In genomic region chr16:14202697-14203096, GRCh38 we compare ENCODE assay signal across 9 cellular contexts.
DNase-seq lines count a peak whose midpoint lies in the region; ATAC-seq and TF ChIP-seq lines count a peak whose summit lies in the region.
"Had no signal": no experiment of that assay in that cellular context is flagged by ENCODE, and none has a peak within 500 bp of the region (broad histone marks: within the 10 kb centered on the region; RNA-seq: fewer than 3 reads in every experiment).

No MANE protein-coding gene starts in this region.

- intact Hi-C loops in breast epithelium (cut with DNase I; ENCODE audit: low total_unique reads), result loop anchor here (10.0 kb wide), 1 partner anchor 208 kb away; no protein-coding TSS in a partner anchor
- intact Hi-C loops in lower lobe of right lung (cut with DNase I), result no loop called here

- ATAC-seq in lower lobe of right lung (peak in 1 of 2 donors; percentile 52), GM19035 (IDR thresholded peaks at IDR 0.05; ENCODE audit: unreplicated experiment) (no peak)
- ATAC-seq in stimulated activated effector memory CD8-positive, alpha-beta T cell treated with anti-CD3 and anti-CD28 coated beads, Interleukin-12 subunit alpha, Interleukin-12 subunit beta, amount 100 ng/mL, for 72 hours, result no peak

- H3K36me3 Mint-ChIP-seq in activated CD4-positive, alpha-beta T cell treated with anti-CD3 and anti-CD28 coated beads, Interleukin-2, amount 10 ng/mL, durations not matched to agents 7 days and 5 days (ENCODE audit: low read depth), result no peaks in the 10 kb centered on the region
- no peaks in the 10 kb centered on the region for H3K36me3 Mint-ChIP-seq in stimulated activated effector memory CD8-positive, alpha-beta T cell treated with anti-CD3 and anti-CD28 coated beads, Interleukin-12 subunit alpha, Interleukin-12 subunit beta, amount 100 ng/mL, for 72 hours

- no peak overlapping the region for H3K27ac Mint-ChIP-seq in activated CD4-positive, alpha-beta T cell treated with anti-CD3 and anti-CD28 coated beads, Interleukin-2, amount 10 ng/mL, durations not matched to agents 7 days and 5 days
- H3K27ac Mint-ChIP-seq in stimulated activated effector memory CD8-positive, alpha-beta T cell treated with anti-CD3 and anti-CD28 coated beads, Interleukin-12 subunit alpha, Interleukin-12 subunit beta, amount 100 ng/mL, for 72 hours, result no peak overlapping the region

- peaks cover 11% of the 10 kb centered on the region for H3K4me1 Mint-ChIP-seq in activated CD4-positive, alpha-beta T cell treated with anti-CD3 and anti-CD28 coated beads, Interleukin-2, amount 10 ng/mL, durations not matched to agents 7 days and 5 days
- peaks cover 11% of the 10 kb centered on the region for H3K4me1 Mint-ChIP-seq in stimulated activated effector memory CD8-positive, alpha-beta T cell treated with anti-CD3 and anti-CD28 coated beads, Interleukin-12 subunit alpha, Interleukin-12 subunit beta, amount 100 ng/mL, for 72 hours

- no peaks in the 10 kb centered on the region for H3K9me3 Mint-ChIP-seq in activated CD4-positive, alpha-beta T cell treated with anti-CD3 and anti-CD28 coated beads, Interleukin-2, amount 10 ng/mL, durations not matched to agents 7 days and 5 days
- H3K9me3 Mint-ChIP-seq in stimulated activated effector memory CD8-positive, alpha-beta T cell treated with anti-CD3 and anti-CD28 coated beads, Interleukin-12 subunit alpha, Interleukin-12 subunit beta, amount 100 ng/mL, for 72 hours, result no peaks in the 10 kb centered on the region

- H3K4me3 ChIP-seq in breast epithelium, result peak overlapping the region in 2 of 3 donors; percentile 0 to 9
- no peak overlapping the region for H3K4me3 ChIP-seq in lower lobe of right lung

- TF ChIP-seq POLR2A in breast epithelium (IDR thresholded peaks at IDR 0.05), result no peak

- CTCF ChIA-PET in activated CD4-positive, alpha-beta T cell treated with anti-CD3 and anti-CD28 coated beads, Interleukin-2, amount 10 ng/mL, durations not matched to agents 7 days and 5 days (lab: Charles Lee), result no interaction called here

- H3K36me3 ChIP-seq in breast epithelium (no peaks in the 10 kb centered on the region), lower lobe of right lung (no peaks in the 10 kb centered on the region)

- H3K27me3 ChIP-seq in breast epithelium, result no peaks in the 10 kb centered on the region
- H3K27me3 ChIP-seq in lower lobe of right lung (ENCODE audit: low read depth), result no peaks in the 10 kb centered on the region

- peak; percentile 63 for DNase-seq in COR-L47 (lab: John Stamatoyannopoulos, UW)
- DNase-seq in NCI-H1417 (lab: John Stamatoyannopoulos, UW), result peak in 2 of 3 experiments; percentile 31 to 83
- DNase-seq in breast epithelium (ENCODE audit: low spot score in 2 of 2), result no peak
- no peak for DNase-seq in lower lobe of right lung
- no peak for DNase-seq in GM03348 (ENCODE audit: low spot score)
- DNase-seq in activated CD4-positive, alpha-beta T cell treated with anti-CD3 and anti-CD28 coated beads, Interleukin-2, amount 10 ng/mL, durations not matched to agents 7 days and 5 days, result no peak
- no peak for DNase-seq in stimulated activated effector memory CD8-positive, alpha-beta T cell treated with anti-CD3 and anti-CD28 coated beads, Interleukin-12 subunit alpha, Interleukin-12 subunit beta, amount 100 ng/mL, for 72 hours (ENCODE audit: low spot score in 2 of 2)
- DNase-seq: activated CD4-positive, alpha-beta T cell treated with anti-CD3 and anti-CD28 coated beads for 4 hours had no signal

- TF ChIP-seq CTCF in breast epithelium (IDR thresholded peaks at IDR 0.05), result peak; percentile 33 to 51 (median 46)
- TF ChIP-seq CTCF in lower lobe of right lung (IDR thresholded peaks at IDR 0.05), result peak; percentile 47

- H3K27me3 Mint-ChIP-seq in activated CD4-positive, alpha-beta T cell treated with anti-CD3 and anti-CD28 coated beads, Interleukin-2, amount 10 ng/mL, durations not matched to agents 7 days and 5 days, result no peaks in the 10 kb centered on the region

- H3K9me3 ChIP-seq in breast epithelium, result no peaks in the 10 kb centered on the region
- H3K9me3 ChIP-seq in lower lobe of right lung, result no peaks in the 10 kb centered on the region

- H3K27ac ChIP-seq in breast epithelium (peak overlapping the region; percentile 50 to 74), lower lobe of right lung (no peak overlapping the region)

- H3K4me1 ChIP-seq in breast epithelium, result peaks cover 0 to 9% of the 10 kb centered on the region in 2 donors
- H3K4me1 ChIP-seq in lower lobe of right lung, result peaks cover 13% of the 10 kb centered on the region

- H3K4me3 Mint-ChIP-seq in activated CD4-positive, alpha-beta T cell treated with anti-CD3 and anti-CD28 coated beads, Interleukin-2, amount 10 ng/mL, durations not matched to agents 7 days and 5 days, result no peak overlapping the region
- no peak overlapping the region for H3K4me3 Mint-ChIP-seq in stimulated activated effector memory CD8-positive, alpha-beta T cell treated with anti-CD3 and anti-CD28 coated beads, Interleukin-12 subunit alpha, Interleukin-12 subunit beta, amount 100 ng/mL, for 72 hours

- POLR2A ChIA-PET in activated CD4-positive, alpha-beta T cell treated with anti-CD3 and anti-CD28 coated beads, Interleukin-2, amount 10 ng/mL, durations not matched to agents 7 days and 5 days (lab: Charles Lee), result no interaction called here

Comparison
In these comparisons a context has a peak if more than half of its experiments do, and no peak if none do; other contexts are left out.
1. DNase-seq: peak in COR-L47 (single experiment) and NCI-H1417 (2 of 3); none in breast epithelium (0 of 2), lower lobe of right lung (single experiment), GM03348 (single experiment), activated CD4-positive, alpha-beta T cell treated with anti-CD3 and anti-CD28 coated beads, Interleukin-2, amount 10 ng/mL, durations not matched to agents 7 days and 5 days (single experiment) and stimulated activated effector memory CD8-positive, alpha-beta T cell treated with anti-CD3 and anti-CD28 coated beads, Interleukin-12 subunit alpha, Interleukin-12 subunit beta, amount 100 ng/mL, for 72 hours (0 of 2).